In the genomic region with DNA sequence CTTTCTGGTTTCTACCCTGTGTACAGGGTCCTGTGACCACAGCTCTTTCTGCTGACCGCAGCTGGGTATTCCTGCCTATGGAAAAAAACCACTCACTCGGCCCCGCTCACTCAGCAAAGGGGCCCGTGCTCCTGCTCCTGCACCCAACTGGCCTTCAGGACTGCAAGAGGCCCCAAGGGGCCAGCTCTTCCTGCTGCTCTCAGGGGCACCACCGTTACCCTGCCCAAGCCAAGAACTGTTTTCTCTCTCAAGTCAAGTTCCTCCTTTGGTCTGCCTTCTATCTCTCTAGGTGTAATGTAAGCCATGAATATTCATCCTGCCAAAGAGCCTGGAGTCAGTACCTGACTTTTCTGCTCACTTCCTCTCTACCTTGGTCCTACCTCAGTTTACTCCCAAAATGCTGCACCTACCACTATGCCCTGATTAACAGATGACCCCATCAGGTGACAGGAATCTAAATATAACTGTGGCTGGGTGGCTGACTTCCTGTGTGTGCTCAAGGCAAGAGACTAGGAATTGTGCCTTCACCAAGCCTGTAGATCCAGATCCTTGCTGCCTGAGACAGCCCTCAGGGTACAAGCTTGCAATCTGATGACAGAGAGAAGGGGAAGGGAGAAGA, we compare ENCODE assay signal across 11 cellular contexts. TPM values are rescaled to one million over a fixed set of nuclear protein-coding genes. Genes with fewer than 3 reads are reported as not detected.
DNase-seq lines count a peak whose midpoint lies in the region; ATAC-seq, FAIRE-seq and TF ChIP-seq lines count a peak whose summit lies in the region.
"Had no signal": no experiment of that assay in that cellular context is flagged by ENCODE, and none has a peak within 500 bp of the region (broad histone marks: within the 10 kb centered on the region; RNA-seq: fewer than 3 reads in every experiment).

No MANE protein-coding gene starts in this region.

- no peaks in the 10 kb centered on the region for H3K36me3 ChIP-seq in BLaER1
- H3K36me3 ChIP-seq in OCI-LY1 (ENCODE audit: insufficient read depth, low read length) = no peaks in the 10 kb centered on the region
- H3K36me3 ChIP-seq in testis (ENCODE audit: low read depth, missing control alignments) = no peaks in the 10 kb centered on the region
- H3K36me3 ChIP-seq in SJCRH30 = no peaks in the 10 kb centered on the region

- H3K79me2 ChIP-seq in OCI-LY1 (ENCODE audit: insufficient read depth, low read length) = no peaks in the 10 kb centered on the region

- no peaks in the 10 kb centered on the region for H3F3A ChIP-seq in OCI-LY1 (ENCODE audit: insufficient read depth, low read length)

- no peak for ATAC-seq in HG02852 (IDR thresholded peaks at IDR 0.05; ENCODE audit: unreplicated experiment)
- no peak for ATAC-seq in omental fat pad (ENCODE audit: low FRiP score)

- FAIRE-seq in GM19239 (lab: Jason Lieb, UNC) = peak; percentile 94
- FAIRE-seq: astrocyte had no signal

- H3K4me2 ChIP-seq in BLaER1 = peak overlapping the region; percentile 95
- H3K4me2 ChIP-seq in OCI-LY1 (ENCODE audit: low read length) = peak overlapping the region; percentile 25; the same call in 1 of the 2 replicates

- H3K27me3 ChIP-seq in BLaER1 (no peaks in the 10 kb centered on the region), OCI-LY1 (ENCODE audit: insufficient read depth, low read length) (no peaks in the 10 kb centered on the region), testis (no peaks in the 10 kb centered on the region), SJCRH30 (no peaks in the 10 kb centered on the region)

- H3K27ac ChIP-seq in BLaER1 = peak overlapping the region; percentile 50
- no peak overlapping the region for H3K27ac ChIP-seq in OCI-LY1 (ENCODE audit: low read depth, low read length, poor library complexity, severe bottlenecking)
- no peak overlapping the region for H3K27ac ChIP-seq in testis
- H3K27ac ChIP-seq in SJCRH30 = no peak overlapping the region

- TF ChIP-seq CTCF in OCI-LY1 (IDR thresholded peaks at IDR 0.05; ENCODE audit: low read length) (no peak), testis (IDR thresholded peaks at IDR 0.05) (no peak), omental fat pad (IDR thresholded peaks at IDR 0.05) (no peak)

- DNase-seq in GM19239 (ENCODE audit: insufficient read length, low spot score) = peak; percentile 46
- DNase-seq in islet precursor cell = peak; percentile 90
- no peak for DNase-seq in testis
- DNase-seq in SJCRH30 = no peak
- no peak for DNase-seq in omental fat pad (ENCODE audit: low spot score)
- DNase-seq: NCI-H1694, T-helper 9 cell had no signal

- 76 to 88% methylated on average over 5 of the region's 5 CpGs for WGBS in testis, 2 donors

- H3K9ac ChIP-seq in BLaER1 (peak overlapping the region; percentile 36; the same call in 1 of the 2 replicates), OCI-LY1 (ENCODE audit: low read length) (no peak overlapping the region)

- intact Hi-C loops in testis (cut with DNase I; ENCODE audit: low total_unique reads) = no loop called here

- TF ChIP-seq POLR2A in testis (IDR thresholded peaks at IDR 0.05) = no peak

- H3K9me2 ChIP-seq in OCI-LY1 (ENCODE audit: low read depth, low read length) = no peaks in the 10 kb centered on the region

- H3K9me3 ChIP-seq in BLaER1 = no peaks in the 10 kb centered on the region
- H3K9me3 ChIP-seq in OCI-LY1 (ENCODE audit: low read length) = no peaks in the 10 kb centered on the region
- no peaks in the 10 kb centered on the region for H3K9me3 ChIP-seq in testis
- H3K9me3 ChIP-seq in SJCRH30 (replicated peaks) = no peaks in the 10 kb centered on the region

- H4K20me1 ChIP-seq in BLaER1 (no peaks in the 10 kb centered on the region), OCI-LY1 (ENCODE audit: insufficient read depth, low read length) (no peaks in the 10 kb centered on the region)

- peaks cover 25% of the 10 kb centered on the region for H3K4me1 ChIP-seq in BLaER1
- H3K4me1 ChIP-seq in OCI-LY1 (ENCODE audit: insufficient read depth, low read length, severe bottlenecking) = peaks cover 20% of the 10 kb centered on the region
- H3K4me1 ChIP-seq in testis = no peaks in the 10 kb centered on the region
- no peaks in the 10 kb centered on the region for H3K4me1 ChIP-seq in SJCRH30

- H3K4me3 ChIP-seq in BLaER1 (peak overlapping the region; percentile 32; the same call in 1 of the 2 replicates), OCI-LY1 (ENCODE audit: low read depth, low read length, poor library complexity, severe bottlenecking) (no peak overlapping the region), testis (no peak overlapping the region), SJCRH30 (no peak overlapping the region)

- no peak overlapping the region for H2AFZ ChIP-seq in OCI-LY1 (ENCODE audit: low read length)

RNA-seq across cellular contexts. Expression of a gene that starts 20.4 kb away (rescaled TPM):
- under 1 TPM; 0.39 to 0.50 TPM for total RNA-seq in testis
- polyA plus RNA-seq in testis (ENCODE audit: insufficient read depth, low read depth, low replicate concordance) = 2.5 TPM
- not detected in 2 replicates for total RNA-seq in SJCRH30 (2014; rRNA removed; shearing (Covaris generic))
- 10 to 100 TPM in 1 of 4 donors, 1 to 10 TPM in 3; 4.1 to 10.4 (median 5.3) TPM for total RNA-seq in omental fat pad
- total RNA-seq: astrocyte had no signal

RNA-seq across cellular contexts. Expression of a gene that starts 27.1 kb away (rescaled TPM):
- total RNA-seq in testis (10 to 100 TPM; 33.1 to 47.4 TPM), omental fat pad (10 to 100 TPM; 46.3 to 65.9 (median 55.8) TPM)
- 23.2 TPM for polyA plus RNA-seq in testis (ENCODE audit: insufficient read depth, low read depth, low replicate concordance)
- 26.8 and 28.9 TPM in 2 replicates for total RNA-seq in SJCRH30 (2014; rRNA removed; shearing (Covaris generic))

Comparison
In these comparisons a context has a peak if more than half of its experiments do, and no peak if none do; other contexts are left out.
1. DNase-seq: peak in GM19239 (single experiment) and islet precursor cell (single experiment); none in testis (single experiment), SJCRH30 (0 of 2) and omental fat pad (single experiment).